18 cellular contexts compared by ENCODE assay signal in genomic region chr5:107463731-107464130, GRCh38.
DNase-seq lines count a peak whose midpoint lies in the region; ATAC-seq, FAIRE-seq and TF ChIP-seq lines count a peak whose summit lies in the region.
"Had no signal": no experiment of that assay in that cellular context is flagged by ENCODE, and none has a peak within 500 bp of the region (broad histone marks: within the 10 kb centered on the region; RNA-seq: fewer than 3 reads in every experiment).

No MANE protein-coding gene starts in this region.

- H4K5ac ChIP-seq in mesendoderm (ENCODE audit: low read length) = no peak overlapping the region

- no peak overlapping the region for H2BK5ac ChIP-seq in mesendoderm (ENCODE audit: low read length)

- H3K9me3 Mint-ChIP-seq in astrocyte (ENCODE audit: unreplicated experiment) = no peaks in the 10 kb centered on the region
- H3K9me3 Mint-ChIP-seq: CD4-positive, alpha-beta T cell had no signal

- peaks cover 4% of the 10 kb centered on the region for H3K27me3 ChIP-seq in astrocyte (ENCODE audit: insufficient read depth, low read length)
- H3K27me3 ChIP-seq in mesendoderm (ENCODE audit: insufficient read depth, low read length, poor library complexity) = no peaks in the 10 kb centered on the region
- H3K27me3 ChIP-seq: BE2C had no signal

- H3K4me1 ChIP-seq in A549 (peaks cover 93% of the 10 kb centered on the region), HEK293 (ENCODE audit: control insufficient read depth, insufficient read depth, low read length) (peaks cover 18% of the 10 kb centered on the region), astrocyte (ENCODE audit: insufficient read depth, low read length) (peaks cover 16% of the 10 kb centered on the region), mesendoderm (ENCODE audit: control insufficient read depth, low read depth, low read length) (peaks cover 16% of the 10 kb centered on the region)

- H3K4me2 ChIP-seq in A549 (peak overlapping the region; percentile 35), astrocyte (ENCODE audit: low read length) (no peak overlapping the region), mesendoderm (ENCODE audit: low read length) (no peak overlapping the region)

- H3K4me3 ChIP-seq in A549 = no peak overlapping the region
- no peak overlapping the region for H3K4me3 ChIP-seq in HEK293 (ENCODE audit: low read depth, low read length)
- no peak overlapping the region for H3K4me3 ChIP-seq in astrocyte (ENCODE audit: insufficient read depth, low read depth, low read length)
- no peak overlapping the region for H3K4me3 ChIP-seq in mesendoderm (ENCODE audit: low read length)

- peak overlapping the region; percentile 91 for H3K27ac Mint-ChIP-seq in astrocyte (ENCODE audit: unreplicated experiment)
- H3K27ac Mint-ChIP-seq: CD4-positive, alpha-beta T cell had no signal

- H3K27me3 Mint-ChIP-seq in astrocyte (ENCODE audit: low read depth, unreplicated experiment) = no peaks in the 10 kb centered on the region
- H3K27me3 Mint-ChIP-seq: CD4-positive, alpha-beta T cell had no signal

- no peak for TF ChIP-seq RAD21 in A549 (conservative IDR thresholded peaks at IDR 0.05 in 1 of 2, IDR thresholded peaks at IDR 0.05 in 1 of 2)

- no peaks in the 10 kb centered on the region for H3K36me3 Mint-ChIP-seq in astrocyte (ENCODE audit: low read depth, unreplicated experiment)

- no peak overlapping the region for H2BK15ac ChIP-seq in mesendoderm (replicated peaks; ENCODE audit: low read depth)

- no peak overlapping the region for H2AFZ ChIP-seq in astrocyte (ENCODE audit: low read depth, low read length)

- peaks cover 13% of the 10 kb centered on the region for H3K79me1 ChIP-seq in mesendoderm (ENCODE audit: low read length)

- ATAC-seq in A549 (no peak), HG03469 (IDR thresholded peaks at IDR 0.05; ENCODE audit: unreplicated experiment) (no peak)

- no peak for TF ChIP-seq POLR2A in A549 (IDR thresholded peaks at IDR 0.05; ENCODE audit: low read length)

- H3K4me1 Mint-ChIP-seq in astrocyte (ENCODE audit: low read depth, unreplicated experiment) = peaks cover 76% of the 10 kb centered on the region

- TF ChIP-seq CTCF in A549 (IDR thresholded peaks at IDR 0.05) (no peak), HEK293 (tag by site-specific recombination; IDR thresholded peaks at IDR 0.05) (no peak), astrocyte (IDR thresholded peaks at IDR 0.05; ENCODE audit: insufficient read depth, low read depth, low read length) (no peak)

- TF ChIP-seq EP300 in A549 (IDR thresholded peaks at IDR 0.05) = no peak

- peak overlapping the region; percentile 52 for H3K18ac ChIP-seq in mesendoderm (ENCODE audit: low read length)

- H3K4me3 Mint-ChIP-seq in astrocyte (ENCODE audit: unreplicated experiment) = no peak overlapping the region
- H3K4me3 Mint-ChIP-seq: CD4-positive, alpha-beta T cell had no signal

- H3K79me2 ChIP-seq in astrocyte (ENCODE audit: insufficient read depth, low read length) = no peaks in the 10 kb centered on the region
- peaks cover 8% of the 10 kb centered on the region for H3K79me2 ChIP-seq in mesendoderm (ENCODE audit: control insufficient read depth, insufficient read depth, low read length)

- FAIRE-seq in A549 (lab: Jason Lieb, UNC) (peak; percentile 56), astrocyte (lab: Jason Lieb, UNC) (no peak)
- FAIRE-seq: H1 had no signal

- no peak overlapping the region for H3K23ac ChIP-seq in mesendoderm (ENCODE audit: low read length)

- H3K27ac ChIP-seq in A549 (peak overlapping the region; percentile 94), HEK293 (ENCODE audit: extremely low read depth, low read depth, low read length) (no peak overlapping the region), astrocyte (ENCODE audit: low read depth, low read length) (no peak overlapping the region), mesendoderm (ENCODE audit: low read depth, low read length) (no peak overlapping the region)

- H3K9me3 ChIP-seq in A549 = no peaks in the 10 kb centered on the region
- no peaks in the 10 kb centered on the region for H3K9me3 ChIP-seq in HEK293 (ENCODE audit: control insufficient read depth, insufficient read depth, low read depth, low read length)
- H3K9me3 ChIP-seq in astrocyte (ENCODE audit: insufficient read depth, low read depth, low read length) = no peaks in the 10 kb centered on the region
- H3K9me3 ChIP-seq: BE2C had no signal

- no peak overlapping the region for H3K4ac ChIP-seq in mesendoderm (ENCODE audit: low read depth, low read length)

- H2AK5ac ChIP-seq in mesendoderm (ENCODE audit: low read length) = no peak overlapping the region

- no peaks in the 10 kb centered on the region for H4K20me1 ChIP-seq in astrocyte (ENCODE audit: insufficient read depth, low read length)

- H2BK120ac ChIP-seq in mesendoderm (ENCODE audit: low read depth, low read length) = no peak overlapping the region

- DNase-seq in A549 (ENCODE audit: low read depth in 1 of 2, low spot score in 1 of 2) (no peak), astrocyte (ENCODE audit: low read depth) (no peak), mesendoderm (no peak), DMS153 (lab: John Stamatoyannopoulos, UW) (no peak), NCI-H1436 treated with DMSO at 0.1 percent for 48 hours (lab: John Stamatoyannopoulos, UW) (no peak), islet precursor cell (no peak)
- DNase-seq: BE2C; CD4-positive, alpha-beta T cell; DND-41; KBM-7; NCI-H187 treated with DMSO at 0.1 percent for 48 hours; NCI-H345; NCI-H524 treated with DMSO at 0.1 percent for 48 hours; Right ventricle myocardium superior; SW 1271 had no signal

- no peak overlapping the region for H3K56ac ChIP-seq in mesendoderm (ENCODE audit: low read length)

- H3K36me3 ChIP-seq in HEK293 (ENCODE audit: control insufficient read depth in 2 of 2, insufficient read depth in 1 of 2, low read length in 2 of 2) (no peaks in the 10 kb centered on the region), astrocyte (ENCODE audit: insufficient read depth, low read length) (no peaks in the 10 kb centered on the region), mesendoderm (ENCODE audit: control insufficient read depth, insufficient read depth, low read length) (no peaks in the 10 kb centered on the region)
- H3K36me3 ChIP-seq: BE2C had no signal

- POLR2A ChIA-PET in A549 (lab: Yijun Ruan, JAX) = no interaction called here
- POLR2A ChIA-PET in HEK293 (lab: Yijun Ruan, JAX) = no interaction called here

- CTCF ChIA-PET in A549 (lab: Yijun Ruan, JAX) = interaction anchor here (1.2 to 2.9 kb wide), 3 partner anchors 37 to 108 kb away, joined by 3 to 14 read pairs (median 3); no protein-coding TSS in a partner anchor
- CTCF ChIA-PET in HEK293 (lab: Yijun Ruan, JAX) = no interaction called here

- no peak overlapping the region for H3K9ac ChIP-seq in astrocyte (ENCODE audit: low read length)
- no peak overlapping the region for H3K9ac ChIP-seq in mesendoderm (ENCODE audit: low read length)

- 28% methylated on average over 1 of the region's 1 CpG for WGBS in A549 (ENCODE audit: missing lambda C conversion rate)
- no CpG with 5 or more reads among the region's 1 CpG for WGBS in mesendoderm (ENCODE audit: extremely low coverage, insufficient coverage, low lambda C conversion rate)

- no peak overlapping the region for H4K8ac ChIP-seq in mesendoderm (ENCODE audit: low read depth, low read length)

TF ChIP-seq in A549, 52 proteins besides CTCF, POLR2A, EP300 and RAD21 (continues in another document):
- TF ChIP-seq HOXA7 (CRISPR knock-in tag; IDR thresholded peaks at IDR 0.05) (no peak), POLR2AphosphoS2 (conservative IDR thresholded peaks at IDR 0.05; ENCODE audit: low read length) (no peak), HOXB5 (CRISPR knock-in tag; IDR thresholded peaks at IDR 0.05) (no peak), ELK1 (IDR thresholded peaks at IDR 0.05; ENCODE audit: low read depth, low read length) (no peak), FOXS1 (CRISPR knock-in tag; IDR thresholded peaks at IDR 0.05) (no peak)

TF ChIP-seq in HEK293, 187 proteins besides CTCF, POLR2A, EP300 and RAD21 (continues in another document):
- TF ChIP-seq, protein P1, sequence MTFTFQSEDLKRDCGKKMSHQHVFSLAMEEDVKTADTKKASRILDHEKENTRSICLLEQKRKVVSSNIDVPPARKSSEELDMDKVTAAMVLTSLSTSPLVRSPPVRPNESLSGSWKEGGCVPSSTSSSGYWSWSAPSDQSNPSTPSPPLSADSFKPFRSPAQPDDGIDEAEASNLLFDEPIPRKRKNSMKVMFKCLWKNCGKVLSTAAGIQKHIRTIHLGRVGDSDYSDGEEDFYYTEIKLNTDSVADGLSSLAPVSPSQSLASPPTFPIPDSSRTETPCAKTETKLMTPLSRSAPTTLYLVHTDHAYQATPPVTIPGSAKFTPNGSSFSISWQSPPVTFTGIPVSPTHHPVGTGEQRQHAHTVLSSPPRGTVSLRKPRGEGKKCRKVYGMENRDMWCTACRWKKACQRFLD (tag by site-specific recombination; IDR thresholded peaks at IDR 0.05) = no peak
- TF ChIP-seq, protein P2, sequence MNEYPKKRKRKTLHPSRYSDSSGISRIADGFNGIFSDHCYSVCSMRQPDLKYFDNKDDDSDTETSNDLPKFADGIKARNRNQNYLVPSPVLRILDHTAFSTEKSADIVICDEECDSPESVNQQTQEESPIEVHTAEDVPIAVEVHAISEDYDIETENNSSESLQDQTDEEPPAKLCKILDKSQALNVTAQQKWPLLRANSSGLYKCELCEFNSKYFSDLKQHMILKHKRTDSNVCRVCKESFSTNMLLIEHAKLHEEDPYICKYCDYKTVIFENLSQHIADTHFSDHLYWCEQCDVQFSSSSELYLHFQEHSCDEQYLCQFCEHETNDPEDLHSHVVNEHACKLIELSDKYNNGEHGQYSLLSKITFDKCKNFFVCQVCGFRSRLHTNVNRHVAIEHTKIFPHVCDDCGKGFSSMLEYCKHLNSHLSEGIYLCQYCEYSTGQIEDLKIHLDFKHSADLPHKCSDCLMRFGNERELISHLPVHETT (tag by site-specific recombination; IDR thresholded peaks at IDR 0.05) = no peak
- TF ChIP-seq ZNF404 (tag by site-specific recombination; IDR thresholded peaks at IDR 0.05) = no peak
- TF ChIP-seq, protein P3, sequence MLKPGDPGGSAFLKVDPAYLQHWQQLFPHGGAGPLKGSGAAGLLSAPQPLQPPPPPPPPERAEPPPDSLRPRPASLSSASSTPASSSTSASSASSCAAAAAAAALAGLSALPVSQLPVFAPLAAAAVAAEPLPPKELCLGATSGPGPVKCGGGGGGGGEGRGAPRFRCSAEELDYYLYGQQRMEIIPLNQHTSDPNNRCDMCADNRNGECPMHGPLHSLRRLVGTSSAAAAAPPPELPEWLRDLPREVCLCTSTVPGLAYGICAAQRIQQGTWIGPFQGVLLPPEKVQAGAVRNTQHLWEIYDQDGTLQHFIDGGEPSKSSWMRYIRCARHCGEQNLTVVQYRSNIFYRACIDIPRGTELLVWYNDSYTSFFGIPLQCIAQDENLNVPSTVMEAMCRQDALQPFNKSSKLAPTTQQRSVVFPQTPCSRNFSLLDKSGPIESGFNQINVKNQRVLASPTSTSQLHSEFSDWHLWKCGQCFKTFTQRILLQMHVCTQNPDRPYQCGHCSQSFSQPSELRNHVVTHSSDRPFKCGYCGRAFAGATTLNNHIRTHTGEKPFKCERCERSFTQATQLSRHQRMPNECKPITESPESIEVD (tag by site-specific recombination; IDR thresholded peaks at IDR 0.05) = peak; percentile 56
- peak; percentile 96 for TF ChIP-seq ZNF2 (tag by site-specific recombination; IDR thresholded peaks at IDR 0.05)

Comparison
In these comparisons a context has a peak if more than half of its experiments do, and no peak if none do; other contexts are left out.
1. H3K27ac ChIP-seq: peak in A549 (2 of 2); none in HEK293 (single experiment), astrocyte (single experiment) and mesendoderm (single experiment).